Comparison of ENCODE assay signal across 1 cellular context in the genomic region with DNA sequence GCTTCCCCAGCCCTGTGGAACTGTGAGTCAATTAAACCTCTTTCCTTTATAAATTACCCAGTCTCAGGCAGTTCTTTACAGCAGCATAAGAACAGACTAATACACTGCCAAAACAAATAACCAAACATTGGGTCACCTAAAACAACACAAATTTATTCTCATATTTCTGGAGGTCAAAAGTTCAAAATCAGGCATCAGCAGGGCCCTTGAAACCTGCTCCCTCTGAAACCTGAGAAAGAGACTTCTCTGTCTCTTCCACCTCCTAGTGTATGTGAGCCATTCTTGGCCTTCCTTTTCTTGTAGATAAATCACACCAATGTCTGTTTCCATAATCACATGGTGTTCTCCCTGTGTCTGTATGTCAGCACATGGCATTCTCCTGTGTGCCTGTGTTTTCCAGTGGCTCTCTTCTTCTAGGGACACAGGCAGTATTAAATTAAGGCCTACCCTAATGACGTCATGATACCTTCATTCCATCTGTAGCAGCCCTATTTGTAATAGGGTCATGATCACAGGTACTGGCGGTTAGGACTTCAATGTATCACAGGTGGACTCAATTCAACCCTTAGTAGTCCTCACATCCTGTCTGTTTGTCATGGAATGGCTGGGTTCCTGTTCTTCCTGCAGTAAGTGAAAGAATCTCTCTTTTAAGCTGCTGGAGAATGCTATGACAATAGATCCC.
TF ChIP-seq lines count a peak whose summit lies in the region.

No MANE protein-coding gene starts in this region.

TF ChIP-seq in GM23338, 12 proteins besides CTCF, POLR2A, EP300 and RAD21 (continued from another document):
- no peak for TF ChIP-seq ZNF462 (CRISPR knock-in tag; IDR thresholded peaks at IDR 0.05)
- TF ChIP-seq STAT1 (IDR thresholded peaks at IDR 0.05; ENCODE audit: unreplicated experiment): no peak
- no peak for TF ChIP-seq NANOG (IDR thresholded peaks at IDR 0.05; ENCODE audit: borderline replicate concordance)
